Comparison of ENCODE assay signal across 9 cellular contexts in the genomic region with DNA sequence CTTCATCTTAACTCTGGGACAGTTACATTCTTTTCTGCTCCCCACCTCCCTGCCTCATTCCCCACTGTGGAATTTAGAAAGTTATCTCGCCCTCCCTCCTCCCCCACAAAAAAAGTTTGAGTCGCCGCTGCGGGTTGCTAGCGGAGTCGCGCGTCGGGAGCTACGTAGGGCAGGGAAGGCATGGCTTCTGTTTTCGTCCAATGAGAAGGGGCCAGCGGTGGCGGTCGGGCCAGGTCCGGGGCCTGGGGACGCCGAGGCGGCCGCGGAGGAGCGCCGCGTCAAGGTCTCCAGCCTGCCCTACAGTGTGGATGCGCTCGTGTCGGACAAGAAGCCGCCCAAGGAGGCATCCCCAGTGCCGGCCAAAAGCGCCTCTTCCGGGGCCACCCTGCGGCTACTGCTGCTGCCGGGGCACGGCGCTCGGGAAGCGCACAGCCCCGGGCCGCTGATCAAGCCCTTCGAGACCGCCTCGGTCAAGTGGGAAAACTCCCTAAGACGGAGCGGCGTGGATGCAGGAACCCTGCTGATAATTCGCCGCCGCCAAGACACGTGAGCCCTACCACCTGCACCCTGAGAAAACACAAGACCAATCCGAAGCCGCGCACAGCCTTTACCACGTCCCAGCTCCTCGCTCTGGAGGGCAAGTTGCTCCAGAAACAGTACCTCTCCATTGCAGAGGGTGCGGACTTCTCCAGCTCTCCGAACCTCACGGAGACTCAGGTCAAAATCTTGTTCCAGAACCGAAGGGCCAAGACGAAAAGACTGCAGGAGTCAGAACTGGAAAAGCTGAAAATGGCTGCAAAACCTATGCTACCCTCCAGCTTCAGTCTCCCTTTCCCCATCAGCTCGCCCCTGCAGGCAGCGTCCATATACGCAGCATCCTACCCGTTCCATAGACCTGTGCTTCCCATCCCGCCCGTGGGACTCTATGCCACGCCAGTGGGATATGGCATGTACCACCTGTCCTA. TPM values are rescaled to one million over a fixed set of nuclear protein-coding genes. Genes with fewer than 3 reads are reported as not detected.
A peak's percentile ranks its signal among the peaks of the same experiment; 100 is the strongest.
DNase-seq lines count a peak whose midpoint lies in the region; ATAC-seq lines count a peak whose summit lies in the region.
"Had no signal": no experiment of that assay in that cellular context is flagged by ENCODE, and none has a peak within 500 bp of the region (broad histone marks: within the 10 kb centered on the region; RNA-seq: fewer than 3 reads in every experiment).

No MANE protein-coding gene starts in this region.

- peaks cover 93% of the 10 kb centered on the region for H3K27me3 ChIP-seq in HUES6 (ENCODE audit: control insufficient read depth, insufficient read depth, low read length)

- H3K9me3 ChIP-seq in HUES6 (ENCODE audit: control insufficient read depth, insufficient read depth, low read depth, low read length) = no peaks in the 10 kb centered on the region

- peak overlapping the region; percentile 19 for H3K9ac ChIP-seq in HUES6 (ENCODE audit: low read length)

- 0 out of 2 replicates have a peak, but pooled peaks cover 2% of the 10 kb centered on the region for H3K4me1 ChIP-seq in HUES6 (ENCODE audit: control insufficient read depth, insufficient read depth, low read length)

- peak overlapping the region; percentile 80 for H3K4me3 ChIP-seq in HUES6 (ENCODE audit: low read depth, low read length)

- no peaks in the 10 kb centered on the region for H3K36me3 Mint-ChIP-seq in activated CD4-positive, alpha-beta memory T cell treated with anti-CD3 and anti-CD28 coated beads for 36 hours
- H3K36me3 Mint-ChIP-seq in effector memory CD8-positive, alpha-beta T cell (ENCODE audit: insufficient read depth) = peaks cover 16% of the 10 kb centered on the region
- H3K36me3 Mint-ChIP-seq in natural killer cell treated with Interleukin-12 subunit alpha and Interleukin-12 subunit beta and Interleukin-15 and Interleukin-18, amount 100 ng/mL, for 72 hours = no peaks in the 10 kb centered on the region
- no peaks in the 10 kb centered on the region for H3K36me3 Mint-ChIP-seq in stimulated activated naive B cell treated with anti-CD40 and anti-IgM and Interleukin-4, amounts not matched to agents 10 μg/mL and 1 μg/mL and 100 μg/mL, for 72 hours

- H3K27ac Mint-ChIP-seq in activated CD4-positive, alpha-beta memory T cell treated with anti-CD3 and anti-CD28 coated beads for 36 hours = peak overlapping the region; percentile 84
- peak overlapping the region; percentile 93 to 94 for H3K27ac Mint-ChIP-seq in effector memory CD8-positive, alpha-beta T cell
- H3K27ac Mint-ChIP-seq in natural killer cell treated with Interleukin-12 subunit alpha and Interleukin-12 subunit beta and Interleukin-15 and Interleukin-18, amount 100 ng/mL, for 72 hours = peak overlapping the region; percentile 61 to 76
- peak overlapping the region; percentile 85 for H3K27ac Mint-ChIP-seq in stimulated activated naive B cell treated with anti-CD40 and anti-IgM and Interleukin-4, amounts not matched to agents 10 μg/mL and 1 μg/mL and 100 μg/mL, for 72 hours

- H3K4me3 Mint-ChIP-seq in activated CD4-positive, alpha-beta memory T cell treated with anti-CD3 and anti-CD28 coated beads for 36 hours = peak overlapping the region; percentile 88
- H3K4me3 Mint-ChIP-seq in effector memory CD8-positive, alpha-beta T cell = peak overlapping the region; percentile 83 to 93
- H3K4me3 Mint-ChIP-seq in natural killer cell treated with Interleukin-12 subunit alpha and Interleukin-12 subunit beta and Interleukin-15 and Interleukin-18, amount 100 ng/mL, for 72 hours = peak overlapping the region; percentile 95
- peak overlapping the region; percentile 83 to 84 for H3K4me3 Mint-ChIP-seq in stimulated activated naive B cell treated with anti-CD40 and anti-IgM and Interleukin-4, amounts not matched to agents 10 μg/mL and 1 μg/mL and 100 μg/mL, for 72 hours

- POLR2A ChIA-PET in activated CD4-positive, alpha-beta memory T cell treated with anti-CD3 and anti-CD28 coated beads for 36 hours (lab: Charles Lee) = no interaction called here

- H3K9me3 Mint-ChIP-seq in activated CD4-positive, alpha-beta memory T cell treated with anti-CD3 and anti-CD28 coated beads for 36 hours = no peaks in the 10 kb centered on the region
- H3K9me3 Mint-ChIP-seq in effector memory CD8-positive, alpha-beta T cell = peaks cover 0 to 5% of the 10 kb centered on the region in 2 donors
- peaks cover 3% of the 10 kb centered on the region for H3K9me3 Mint-ChIP-seq in natural killer cell treated with Interleukin-12 subunit alpha and Interleukin-12 subunit beta and Interleukin-15 and Interleukin-18, amount 100 ng/mL, for 72 hours
- no peaks in the 10 kb centered on the region for H3K9me3 Mint-ChIP-seq in stimulated activated naive B cell treated with anti-CD40 and anti-IgM and Interleukin-4, amounts not matched to agents 10 μg/mL and 1 μg/mL and 100 μg/mL, for 72 hours

- peak; percentile 78 for DNase-seq in activated CD4-positive, alpha-beta memory T cell treated with anti-CD3 and anti-CD28 coated beads for 36 hours
- DNase-seq in effector memory CD8-positive, alpha-beta T cell = peak; percentile 26 to 52 (median 35)
- DNase-seq in natural killer cell treated with Interleukin-12 subunit alpha and Interleukin-12 subunit beta and Interleukin-15 and Interleukin-18, amount 100 ng/mL, for 72 hours (ENCODE audit: low spot score) = peak; percentile 82
- DNase-seq in stimulated activated naive B cell treated with anti-CD40 and anti-IgM and Interleukin-4, amounts not matched to agents 10 μg/mL and 1 μg/mL and 100 μg/mL, for 72 hours = peak; percentile 6
- DNase-seq in NCI-H2029 treated with DMSO at 0.1 percent for 48 hours (lab: John Stamatoyannopoulos, UW) = no peak

- H3K36me3 ChIP-seq in HUES6 (ENCODE audit: control insufficient read depth, insufficient read depth, low read length) = no peaks in the 10 kb centered on the region

- no peak overlapping the region for H3K27ac ChIP-seq in HUES6 (ENCODE audit: low read depth, low read length)

- CTCF ChIA-PET in activated CD4-positive, alpha-beta memory T cell treated with anti-CD3 and anti-CD28 coated beads for 36 hours (lab: Charles Lee) = interaction anchor here (0.7 to 1.6 kb wide), 6 partner anchors 14 to 63 kb away, joined by 3 to 6 read pairs (median 3); no protein-coding TSS in a partner anchor

- ATAC-seq in effector memory CD8-positive, alpha-beta T cell (replicated peaks) = peak; percentile 53
- ATAC-seq in natural killer cell treated with Interleukin-12 subunit alpha and Interleukin-12 subunit beta and Interleukin-15 and Interleukin-18, amount 100 ng/mL, for 72 hours = peak; percentile 92 to 95
- ATAC-seq in stimulated activated naive B cell treated with anti-CD40 and anti-IgM and Interleukin-4, amounts not matched to agents 10 μg/mL and 1 μg/mL and 100 μg/mL, for 72 hours (replicated peaks) = peak; percentile 83 to 88
- no peak for ATAC-seq in HG03196 (IDR thresholded peaks at IDR 0.05; ENCODE audit: unreplicated experiment)
- no peak for ATAC-seq in GM21529 (IDR thresholded peaks at IDR 0.05; ENCODE audit: unreplicated experiment)

- H3K27me3 Mint-ChIP-seq in activated CD4-positive, alpha-beta memory T cell treated with anti-CD3 and anti-CD28 coated beads for 36 hours = no peaks in the 10 kb centered on the region
- H3K27me3 Mint-ChIP-seq in effector memory CD8-positive, alpha-beta T cell = no peaks in the 10 kb centered on the region
- H3K27me3 Mint-ChIP-seq in natural killer cell treated with Interleukin-12 subunit alpha and Interleukin-12 subunit beta and Interleukin-15 and Interleukin-18, amount 100 ng/mL, for 72 hours = no peaks in the 10 kb centered on the region
- peaks cover 30 to 39% of the 10 kb centered on the region in 2 donors for H3K27me3 Mint-ChIP-seq in stimulated activated naive B cell treated with anti-CD40 and anti-IgM and Interleukin-4, amounts not matched to agents 10 μg/mL and 1 μg/mL and 100 μg/mL, for 72 hours

- H3K4me1 Mint-ChIP-seq in activated CD4-positive, alpha-beta memory T cell treated with anti-CD3 and anti-CD28 coated beads for 36 hours (ENCODE audit: low read depth) = peaks cover 47% of the 10 kb centered on the region
- H3K4me1 Mint-ChIP-seq in effector memory CD8-positive, alpha-beta T cell (ENCODE audit: low read depth in 2 of 2) = peaks cover 33 to 55% of the 10 kb centered on the region in 2 donors
- H3K4me1 Mint-ChIP-seq in natural killer cell treated with Interleukin-12 subunit alpha and Interleukin-12 subunit beta and Interleukin-15 and Interleukin-18, amount 100 ng/mL, for 72 hours (ENCODE audit: low read depth in 2 of 2) = peaks cover 34 to 40% of the 10 kb centered on the region in 2 donors
- H3K4me1 Mint-ChIP-seq in stimulated activated naive B cell treated with anti-CD40 and anti-IgM and Interleukin-4, amounts not matched to agents 10 μg/mL and 1 μg/mL and 100 μg/mL, for 72 hours = peaks cover 7 to 20% of the 10 kb centered on the region in 2 donors

- intact Hi-C loops in activated CD4-positive, alpha-beta memory T cell treated with anti-CD3 and anti-CD28 coated beads for 36 hours (cut with micrococcal nuclease) = loop anchor here (5.0 kb wide), 1 partner anchor 150 kb away; a partner anchor contains a TSS

RNA-seq across cellular contexts. Expression of a gene that starts 8.9 kb away (rescaled TPM):
- under 1 TPM; 0.17 to 0.27 TPM for total RNA-seq in activated CD4-positive, alpha-beta memory T cell treated with anti-CD3 and anti-CD28 coated beads for 36 hours
- total RNA-seq in natural killer cell treated with Interleukin-12 subunit alpha and Interleukin-12 subunit beta and Interleukin-15 and Interleukin-18, amount 100 ng/mL, for 72 hours = under 1 TPM in 1 of 2 donors, not detected in 1; 0.25 TPM

RNA-seq across cellular contexts. Expression of a gene that starts 9.7 kb away (rescaled TPM):
- not detected for total RNA-seq in activated CD4-positive, alpha-beta memory T cell treated with anti-CD3 and anti-CD28 coated beads for 36 hours
- not detected for total RNA-seq in natural killer cell treated with Interleukin-12 subunit alpha and Interleukin-12 subunit beta and Interleukin-15 and Interleukin-18, amount 100 ng/mL, for 72 hours
- total RNA-seq: temporal lobe had no signal

RNA-seq across cellular contexts. Expression of a gene that starts 35.4 kb away (rescaled TPM):
- not detected for total RNA-seq in activated CD4-positive, alpha-beta memory T cell treated with anti-CD3 and anti-CD28 coated beads for 36 hours
- total RNA-seq in natural killer cell treated with Interleukin-12 subunit alpha and Interleukin-12 subunit beta and Interleukin-15 and Interleukin-18, amount 100 ng/mL, for 72 hours = not detected
- total RNA-seq: temporal lobe had no signal

Comparison
In these comparisons a context has a peak if more than half of its experiments do, and no peak if none do; other contexts are left out.
1. ATAC-seq: peak in effector memory CD8-positive, alpha-beta T cell (single experiment), natural killer cell treated with Interleukin-12 subunit alpha and Interleukin-12 subunit beta and Interleukin-15 and Interleukin-18, amount 100 ng/mL, for 72 hours (2 of 2) and stimulated activated naive B cell treated with anti-CD40 and anti-IgM and Interleukin-4, amounts not matched to agents 10 μg/mL and 1 μg/mL and 100 μg/mL, for 72 hours (2 of 2); none in HG03196 (single experiment) and GM21529 (single experiment).
2. Peak in every context shown above with its lines, with median percentiles within 50 percentile points of each other: H3K27ac Mint-ChIP-seq and H3K4me3 Mint-ChIP-seq.